In genomic region chr1:178653091-178653490, GRCh38 we compare ENCODE assay signal across 19 cellular contexts.
A peak's percentile ranks its signal among the peaks of the same experiment; 100 is the strongest.
DNase-seq lines count a peak whose midpoint lies in the region.
"Had no signal": no experiment of that assay in that cellular context is flagged by ENCODE, and none has a peak within 500 bp of the region (broad histone marks: within the 10 kb centered on the region; RNA-seq: fewer than 3 reads in every experiment).

No MANE protein-coding gene starts in this region.

- H3K36me3 ChIP-seq in MG63 (no peaks in the 10 kb centered on the region), trophoblast cell (ENCODE audit: control insufficient read depth in 1 of 2, insufficient read depth in 2 of 2, low read length in 2 of 2) (no peaks in the 10 kb centered on the region)

- no peak overlapping the region for H2BK120ac ChIP-seq in trophoblast cell (ENCODE audit: insufficient read depth, low read length, poor library complexity)

- no peak overlapping the region for H3K18ac ChIP-seq in trophoblast cell (ENCODE audit: low read length)

- H3K9ac ChIP-seq in trophoblast cell (ENCODE audit: low read length), result no peak overlapping the region
- H3K9ac ChIP-seq: parathyroid adenoma had no signal

- no peak overlapping the region for H2AFZ ChIP-seq in trophoblast cell (ENCODE audit: insufficient read depth, low read length, poor library complexity)
- H2AFZ ChIP-seq: parathyroid adenoma had no signal

- no peaks in the 10 kb centered on the region for H3K79me1 ChIP-seq in trophoblast cell (ENCODE audit: low read length)

- peaks cover 9% of the 10 kb centered on the region for H3K27me3 Mint-ChIP-seq in activated naive CD4-positive, alpha-beta T cell treated with anti-CD3 and anti-CD28 coated beads for 36 hours (ENCODE audit: low read depth)
- H3K27me3 Mint-ChIP-seq: B cell had no signal

- no CpG with 5 or more reads among the region's 5 CpGs for WGBS in trophoblast cell (ENCODE audit: extremely low coverage, insufficient coverage, insufficient read length)

- no peak overlapping the region for H3K27ac Mint-ChIP-seq in activated naive CD4-positive, alpha-beta T cell treated with anti-CD3 and anti-CD28 coated beads for 36 hours
- H3K27ac Mint-ChIP-seq: B cell; stimulated activated naive CD8-positive, alpha-beta T cell treated with anti-CD3 and anti-CD28 coated beads, Interleukin-15, Interleukin-2, amounts not matched to agents 100 ng/mL and 50 ng/mL, for 24 hours; WTC11 had no signal

- H2BK12ac ChIP-seq in trophoblast cell (ENCODE audit: low read length), result no peak overlapping the region

- no peaks in the 10 kb centered on the region for H3K4me1 Mint-ChIP-seq in activated naive CD4-positive, alpha-beta T cell treated with anti-CD3 and anti-CD28 coated beads for 36 hours (ENCODE audit: low read depth)
- H3K4me1 Mint-ChIP-seq: WTC11 had no signal

- H4K8ac ChIP-seq in trophoblast cell (ENCODE audit: low read depth, low read length), result no peak overlapping the region

- no peaks in the 10 kb centered on the region for H3K9me3 ChIP-seq in MG63
- no peaks in the 10 kb centered on the region for H3K9me3 ChIP-seq in trophoblast cell (ENCODE audit: insufficient read depth, low read depth, low read length)

- H3K27ac ChIP-seq in epithelial cell of prostate, result peak overlapping the region; percentile 6
- H3K27ac ChIP-seq in trophoblast cell (ENCODE audit: low read depth, low read length), result no peak overlapping the region
- H3K27ac ChIP-seq: parathyroid adenoma had no signal

- CTCF ChIA-PET in activated naive CD4-positive, alpha-beta T cell treated with anti-CD3 and anti-CD28 coated beads for 36 hours (lab: Charles Lee), result no interaction called here

- no peak overlapping the region for H3K4me2 ChIP-seq in trophoblast cell (ENCODE audit: low read length)

- H3K27me3 ChIP-seq in MG63, result no peaks in the 10 kb centered on the region
- no peaks in the 10 kb centered on the region for H3K27me3 ChIP-seq in trophoblast cell (ENCODE audit: insufficient read depth, low read length)

- H3K14ac ChIP-seq in trophoblast cell (ENCODE audit: low read length), result no peak overlapping the region

- H2AK5ac ChIP-seq in trophoblast cell (ENCODE audit: low read length), result no peak overlapping the region

- H3K4me1 ChIP-seq in trophoblast cell (ENCODE audit: control insufficient read depth in 1 of 2, insufficient read depth in 2 of 2, low read length in 2 of 2), result no peaks in the 10 kb centered on the region
- H3K4me1 ChIP-seq: parathyroid adenoma had no signal

- H3K4me3 Mint-ChIP-seq in activated naive CD4-positive, alpha-beta T cell treated with anti-CD3 and anti-CD28 coated beads for 36 hours, result no peak overlapping the region
- H3K4me3 Mint-ChIP-seq: B cell; stimulated activated naive CD8-positive, alpha-beta T cell treated with anti-CD3 and anti-CD28 coated beads, Interleukin-15, Interleukin-2, amounts not matched to agents 100 ng/mL and 50 ng/mL, for 24 hours; WTC11 had no signal

- H3K23ac ChIP-seq in trophoblast cell (ENCODE audit: low read length), result no peak overlapping the region

- H3K4me3 ChIP-seq in MG63, result no peak overlapping the region
- no peak overlapping the region for H3K4me3 ChIP-seq in trophoblast cell (ENCODE audit: low read depth, low read length)

- H3K79me2 ChIP-seq in trophoblast cell (ENCODE audit: control insufficient read depth, insufficient read depth, low read length, poor library complexity), result no peaks in the 10 kb centered on the region
- H3K79me2 ChIP-seq: parathyroid adenoma had no signal

- no peak overlapping the region for H4K12ac ChIP-seq in trophoblast cell (ENCODE audit: low read depth, low read length)

- DNase-seq in Daoy (ENCODE audit: low read depth), result peak; percentile 52
- peak; percentile 94 for DNase-seq in MG63
- peak; percentile 41 for DNase-seq in epithelial cell of prostate (ENCODE audit: low read depth, low spot score)
- DNase-seq in trophoblast cell, result peak; percentile 7 to 48
- no peak for DNase-seq in activated naive CD4-positive, alpha-beta T cell treated with anti-CD3 and anti-CD28 coated beads for 36 hours
- no peak for DNase-seq in COR-L47 (lab: John Stamatoyannopoulos, UW)
- no peak for DNase-seq in T-helper 2 cell
- DNase-seq in AG20443 (ENCODE audit: low spot score), result no peak
- DNase-seq: activated effector memory CD4-positive, alpha-beta T cell treated with anti-CD3 and anti-CD28 coated beads, Interleukin-2, amount 50 U/mL, for 16 hours; dermis blood vessel endothelial cell; DMS153; hypothalamus; NCI-H187; NCI-H446 treated with DMSO at 0.1 percent for 48 hours; SW 1271 had no signal

- intact Hi-C loops in activated naive CD4-positive, alpha-beta T cell treated with anti-CD3 and anti-CD28 coated beads for 36 hours (cut with micrococcal nuclease), result no loop called here

- no peaks in the 10 kb centered on the region for H3K36me3 Mint-ChIP-seq in activated naive CD4-positive, alpha-beta T cell treated with anti-CD3 and anti-CD28 coated beads for 36 hours (ENCODE audit: low read depth)
- H3K36me3 Mint-ChIP-seq: WTC11 had no signal

- no peak overlapping the region for H3K4ac ChIP-seq in trophoblast cell (ENCODE audit: low read depth, low read length)

- H3K9me3 Mint-ChIP-seq in activated naive CD4-positive, alpha-beta T cell treated with anti-CD3 and anti-CD28 coated beads for 36 hours, result no peaks in the 10 kb centered on the region
- H3K9me3 Mint-ChIP-seq: stimulated activated naive CD8-positive, alpha-beta T cell treated with anti-CD3 and anti-CD28 coated beads, Interleukin-15, Interleukin-2, amounts not matched to agents 100 ng/mL and 50 ng/mL, for 24 hours; WTC11 had no signal

- H4K91ac ChIP-seq in trophoblast cell (ENCODE audit: low read depth, low read length), result no peak overlapping the region

- H2BK5ac ChIP-seq in trophoblast cell (ENCODE audit: low read depth, low read length, poor library complexity), result no peak overlapping the region

Comparison
In these comparisons a context has a peak if more than half of its experiments do, and no peak if none do; other contexts are left out.
1. DNase-seq: peak in Daoy (single experiment), MG63 (single experiment), epithelial cell of prostate (single experiment) and trophoblast cell (2 of 2); none in activated naive CD4-positive, alpha-beta T cell treated with anti-CD3 and anti-CD28 coated beads for 36 hours (single experiment), COR-L47 (single experiment), T-helper 2 cell (0 of 5) and AG20443 (single experiment).